ENCODE assay signal across 8 cellular contexts in genomic region chr1:204377800-204378608, GRCh38. TPM values are rescaled to one million over a fixed set of nuclear protein-coding genes. Genes with fewer than 3 reads are reported as not detected.
DNase-seq lines count a peak whose midpoint lies in the region; ATAC-seq, FAIRE-seq and TF ChIP-seq lines count a peak whose summit lies in the region.

No MANE protein-coding gene starts in this region.

- H3K27ac ChIP-seq in brain microvascular endothelial cell (no peak overlapping the region), kidney (ENCODE audit: low read depth in 2 of 2, low read length in 2 of 2) (peak overlapping the region; percentile 64 to 73)

- H3K4me1 Mint-ChIP-seq in T-helper 17 cell: peaks cover 12% of the 10 kb centered on the region

- H3K4me1 ChIP-seq in kidney (ENCODE audit: control insufficient read depth in 1 of 2, insufficient read depth in 1 of 2, low read depth in 1 of 2, low read length in 2 of 2): peaks cover 8 to 24% of the 10 kb centered on the region in 2 donors

- H3K9ac ChIP-seq in kidney (ENCODE audit: low read length in 2 of 2): peak overlapping the region in 1 of 2 donors; percentile 73

- peak overlapping the region; percentile 95 for H3K4me3 Mint-ChIP-seq in T-helper 17 cell

- peak overlapping the region; percentile 84 for H3K27ac Mint-ChIP-seq in T-helper 17 cell

- intact Hi-C loops in kidney (cut with DNase I): no loop called here

- H3K27me3 Mint-ChIP-seq in T-helper 17 cell: peaks cover 26% of the 10 kb centered on the region

- H3K9me3 ChIP-seq in T-helper 17 cell (ENCODE audit: control insufficient read depth, low read length, poor library complexity, severe bottlenecking): no peaks in the 10 kb centered on the region
- no peaks in the 10 kb centered on the region for H3K9me3 ChIP-seq in kidney (ENCODE audit: control insufficient read depth in 1 of 2, low read length in 2 of 2)

- ATAC-seq in T-helper 17 cell: peak; percentile 74

- H3K4me3 ChIP-seq in GM12864 (ENCODE audit: low read depth, low read length) (peak overlapping the region; percentile 38), brain microvascular endothelial cell (ENCODE audit: low read depth, low read length) (peak overlapping the region; percentile 41), kidney (ENCODE audit: low read length in 2 of 2) (peak overlapping the region; percentile 77 to 83)

- TF ChIP-seq CTCF in GM12864 (IDR thresholded peaks at IDR 0.05; ENCODE audit: low read depth, low read length, missing control alignments): no peak
- no peak for TF ChIP-seq CTCF in brain microvascular endothelial cell (IDR thresholded peaks at IDR 0.05; ENCODE audit: low read depth, low read length, missing control alignments)
- no peak for TF ChIP-seq CTCF in kidney (IDR thresholded peaks at IDR 0.05; ENCODE audit: borderline replicate concordance, extremely low read depth, insufficient read depth)

- no peak for FAIRE-seq in kidney (lab: Jason Lieb, UNC)

- in situ Hi-C loops in brain microvascular endothelial cell (cut with HindIII; ENCODE audit: low pct_ligation_motif_present, low sequenced_read_pairs): no loop called here

- no peaks in the 10 kb centered on the region for H3K36me3 Mint-ChIP-seq in T-helper 17 cell (ENCODE audit: low read depth)

- DNase-seq in GM12864 (ENCODE audit: low read depth) (peak; percentile 16), Kasumi-1 (lab: John Stamatoyannopoulos, UW) (peak; percentile 23 to 36), T-helper 17 cell (peak; percentile 29 to 43 (median 33)), brain microvascular endothelial cell (no peak), kidney (peak; percentile 79), NAMALWA (ENCODE audit: low spot score) (no peak), midbrain (lab: John Stamatoyannopoulos, UW) (no peak)
- DNase-seq in stimulated activated CD4-positive, alpha-beta T cell treated with anti-CD3 and anti-CD28 coated beads, Interleukin-1b, Interleukin-23, amount 100 ng/mL, for 4 hours (ENCODE audit: low read depth in 2 of 2): peak; percentile 35 to 45

- H3K36me3 ChIP-seq in brain microvascular endothelial cell (replicated peaks) (no peaks in the 10 kb centered on the region), kidney (ENCODE audit: control insufficient read depth in 1 of 2, insufficient read depth in 2 of 2, low read length in 2 of 2) (peaks cover 0 to 3% of the 10 kb centered on the region in 2 donors)

- H3K27me3 ChIP-seq in brain microvascular endothelial cell (replicated peaks): peaks cover 61% of the 10 kb centered on the region

RNA-seq across cellular contexts. Expression of gene PLEKHA6, which starts 18.3 kb away (rescaled TPM):
- total RNA-seq in T-helper 17 cell (under 1 TPM; 0.47 to 0.50 TPM), kidney (65.1 TPM)
- 17.5 TPM for polyA plus RNA-seq in kidney (ENCODE audit: insufficient read depth, low read depth, low replicate concordance)

RNA-seq across cellular contexts. Expression of gene PPP1R15B, which starts 33.6 kb away (rescaled TPM):
- total RNA-seq in T-helper 17 cell (100 to 1,000 TPM; 207 to 266 TPM), kidney (41.6 TPM)
- 12.3 TPM for polyA plus RNA-seq in kidney (ENCODE audit: insufficient read depth, low read depth, low replicate concordance)

Comparison
In these comparisons a context has a peak if more than half of its experiments do, and no peak if none do; other contexts are left out.
1. DNase-seq: peak in GM12864 (single experiment), Kasumi-1 (2 of 2), T-helper 17 cell (3 of 3), kidney (single experiment) and stimulated activated CD4-positive, alpha-beta T cell treated with anti-CD3 and anti-CD28 coated beads, Interleukin-1b, Interleukin-23, amount 100 ng/mL, for 4 hours (2 of 2); none in brain microvascular endothelial cell (single experiment), NAMALWA (single experiment) and midbrain (single experiment).
2. RNA of gene PLEKHA6, which starts 18.3 kb away (total RNA-seq): 65.1 TPM in kidney (single experiment); 0.47 to 0.50 TPM in T-helper 17 cell; every median in the first group is over 10 times any median in the second.
3. Peak in every context shown above with its lines, with median percentiles within 50 percentile points of each other: H3K4me3 ChIP-seq.